1 cellular context compared by ENCODE assay signal in the genomic region with DNA sequence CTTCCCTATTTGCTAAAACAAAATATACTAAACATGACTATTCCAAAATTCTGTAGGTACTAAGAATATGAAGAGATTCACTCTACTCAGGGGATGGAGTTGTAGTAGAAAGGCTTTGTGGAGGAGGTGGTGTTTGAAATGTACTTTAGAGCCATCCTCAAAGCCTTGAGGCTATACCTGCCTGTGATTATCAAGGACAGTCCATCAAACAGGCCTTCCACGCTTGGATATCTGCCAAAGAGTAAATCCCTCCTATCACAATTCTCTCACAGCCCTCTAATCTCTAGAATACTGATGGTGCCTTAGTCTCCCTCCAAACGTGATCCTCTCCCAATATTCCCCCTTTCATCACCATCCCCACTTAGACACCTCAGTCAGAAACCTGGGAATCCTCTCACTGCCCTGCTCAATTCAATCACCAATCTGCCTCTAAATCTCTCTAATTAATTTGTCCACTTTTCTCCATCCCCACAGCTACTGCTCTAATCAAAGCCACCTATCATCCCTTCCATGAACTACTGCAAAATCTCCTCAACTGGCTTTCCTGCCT.
TF ChIP-seq lines count a peak whose summit lies in the region.

No MANE protein-coding gene starts in this region.

TF ChIP-seq in IMR-90, 13 proteins besides CTCF, POLR2A, EP300 and RAD21 (continued from another document):
- no peak for TF ChIP-seq MAFK (IDR thresholded peaks at IDR 0.05; ENCODE audit: low read depth, low read length)
- TF ChIP-seq NFE2L2 (IDR thresholded peaks at IDR 0.05; ENCODE audit: low read depth, low read length), result no peak
- no peak for TF ChIP-seq CHD1 (IDR thresholded peaks at IDR 0.05; ENCODE audit: low read depth, low read length)
- no peak for TF ChIP-seq RCOR1 (IDR thresholded peaks at IDR 0.05; ENCODE audit: insufficient replicate concordance, low read length)
- no peak for TF ChIP-seq MXI1 (IDR thresholded peaks at IDR 0.05; ENCODE audit: borderline replicate concordance, low read depth, low read length)
- no peak for TF ChIP-seq BHLHE40 (IDR thresholded peaks at IDR 0.05; ENCODE audit: low read depth, low read length)
- TF ChIP-seq, protein P1, sequence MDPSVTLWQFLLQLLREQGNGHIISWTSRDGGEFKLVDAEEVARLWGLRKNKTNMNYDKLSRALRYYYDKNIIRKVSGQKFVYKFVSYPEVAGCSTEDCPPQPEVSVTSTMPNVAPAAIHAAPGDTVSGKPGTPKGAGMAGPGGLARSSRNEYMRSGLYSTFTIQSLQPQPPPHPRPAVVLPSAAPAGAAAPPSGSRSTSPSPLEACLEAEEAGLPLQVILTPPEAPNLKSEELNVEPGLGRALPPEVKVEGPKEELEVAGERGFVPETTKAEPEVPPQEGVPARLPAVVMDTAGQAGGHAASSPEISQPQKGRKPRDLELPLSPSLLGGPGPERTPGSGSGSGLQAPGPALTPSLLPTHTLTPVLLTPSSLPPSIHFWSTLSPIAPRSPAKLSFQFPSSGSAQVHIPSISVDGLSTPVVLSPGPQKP (IDR thresholded peaks at IDR 0.05; ENCODE audit: borderline replicate concordance, low read depth, low read length), result no peak
- no peak for TF ChIP-seq FOS (IDR thresholded peaks at IDR 0.05; ENCODE audit: low read depth, low read length)
